19 cellular contexts compared by ENCODE assay signal in genomic region chr15:39661776-39662175, GRCh38.
A peak's percentile ranks its signal among the peaks of the same experiment; 100 is the strongest.
DNase-seq lines count a peak whose midpoint lies in the region; ATAC-seq and TF ChIP-seq lines count a peak whose summit lies in the region.
"Had no signal": no experiment of that assay in that cellular context is flagged by ENCODE, and none has a peak within 500 bp of the region (broad histone marks: within the 10 kb centered on the region; RNA-seq: fewer than 3 reads in every experiment).

No MANE protein-coding gene starts in this region.

- TF ChIP-seq CTCF in astrocyte of the spinal cord (IDR thresholded peaks at IDR 0.05; ENCODE audit: low read depth, low read length) (no peak), omental fat pad (IDR thresholded peaks at IDR 0.05) (no peak)

- no peak overlapping the region for H3K4me3 ChIP-seq in ACC112 (ENCODE audit: low read depth, low read length)
- no peak overlapping the region for H3K4me3 ChIP-seq in astrocyte of the spinal cord (ENCODE audit: low read depth, low read length)
- H3K4me3 ChIP-seq: MG63 had no signal

- DNase-seq in HPDE6-E6E7 (ENCODE audit: extremely low spot score) (peak; percentile 3), astrocyte of the spinal cord (ENCODE audit: low read depth, low spot score) (peak; percentile 23), kidney tubule cell (ENCODE audit: low spot score) (peak; percentile 3), omental fat pad (ENCODE audit: low spot score) (no peak), left ventricle myocardium superior (no peak)
- DNase-seq: 8988T; BE2C; CD4-positive, CD25-positive, alpha-beta regulatory T cell; COR-L47; MG63; NCI-H1048; NCI-H1436; NCI-H1930; NCI-H446; NCI-H69; Right ventricle myocardium superior had no signal

- H2AFZ ChIP-seq in ACC112 (ENCODE audit: low read length, unreplicated experiment): peak overlapping the region; percentile 26

- no peaks in the 10 kb centered on the region for H3K27me3 ChIP-seq in ACC112 (ENCODE audit: insufficient read depth, low read length)
- H3K27me3 ChIP-seq: BE2C, MG63 had no signal

- H3K27ac ChIP-seq in ACC112 (ENCODE audit: low read depth, low read length): no peak overlapping the region

- intact Hi-C loops in left ventricle myocardium superior (cut with micrococcal nuclease): no loop called here

- in situ Hi-C loops in astrocyte of the spinal cord (cut with HindIII; ENCODE audit: low sequenced_read_pairs): no loop called here

- H3K79me2 ChIP-seq in ACC112 (ENCODE audit: control insufficient read depth, insufficient read depth, low read length, unreplicated experiment): no peaks in the 10 kb centered on the region

- peaks cover 31% of the 10 kb centered on the region for H3K4me1 ChIP-seq in ACC112 (ENCODE audit: control insufficient read depth, insufficient read depth, low read length, unreplicated experiment)

- ATAC-seq in GM21526 (IDR thresholded peaks at IDR 0.05; ENCODE audit: low FRiP score, unreplicated experiment) (no peak), omental fat pad (ENCODE audit: low FRiP score) (no peak), GM21529 (IDR thresholded peaks at IDR 0.05; ENCODE audit: unreplicated experiment) (no peak), left ventricle myocardium superior (no peak)

- H3K36me3 ChIP-seq in ACC112 (ENCODE audit: insufficient read depth, low read length): no peaks in the 10 kb centered on the region
- H3K36me3 ChIP-seq: BE2C, MG63 had no signal

Comparison
In these comparisons a context has a peak if more than half of its experiments do, and no peak if none do; other contexts are left out.
1. DNase-seq: peak in HPDE6-E6E7 (single experiment), astrocyte of the spinal cord (single experiment) and kidney tubule cell (single experiment); none in omental fat pad (single experiment) and left ventricle myocardium superior (single experiment).